ENCODE assay signal across 34 cellular contexts in genomic region chr7:56449762-56450161, GRCh38.
"Had no signal": no experiment of that assay in that cellular context is flagged by ENCODE, and none has a peak within 500 bp of the region (broad histone marks: within the 10 kb centered on the region; RNA-seq: fewer than 3 reads in every experiment).

No MANE protein-coding gene starts in this region.

- H3K4me3 ChIP-seq: MG63 had no signal

- H3K27me3 ChIP-seq: MG63 had no signal

- H3K9me3 ChIP-seq: MG63 had no signal

- H3K36me3 ChIP-seq: MG63 had no signal

- DNase-seq: Karpas-422, Kasumi-1, MG63, MM.1S, MV-4-11, NCI-H1048, NCI-H1092, NCI-H1092 treated with DMSO at 0.1 percent for 48 hours, NCI-H1105, NCI-H1105 treated with DMSO at 0.1 percent for 48 hours, NCI-H1417, NCI-H1417 treated with DMSO at 0.1 percent for 48 hours, NCI-H1436, NCI-H1436 treated with DMSO at 0.1 percent for 48 hours, NCI-H146, NCI-H1694, NCI-H1694 treated with DMSO at 0.1 percent for 48 hours, NCI-H187, NCI-H187 treated with DMSO at 0.1 percent for 48 hours, NCI-H1930, NCI-H2029, NCI-H2029 treated with DMSO at 0.1 percent for 48 hours, NCI-H2081, NCI-H2081 treated with DMSO at 0.1 percent for 48 hours, NCI-H2107, NCI-H2171, NCI-H2171 treated with DMSO at 0.1 percent for 48 hours, NCI-H2227 treated with DMSO at 0.1 percent for 48 hours, NCI-H226, NCI-H345, NCI-H446, NCI-H446 treated with DMSO at 0.1 percent for 48 hours, NCI-H510A, NCI-H510A treated with DMSO at 0.1 percent for 48 hours had no signal
